In the genomic region with DNA sequence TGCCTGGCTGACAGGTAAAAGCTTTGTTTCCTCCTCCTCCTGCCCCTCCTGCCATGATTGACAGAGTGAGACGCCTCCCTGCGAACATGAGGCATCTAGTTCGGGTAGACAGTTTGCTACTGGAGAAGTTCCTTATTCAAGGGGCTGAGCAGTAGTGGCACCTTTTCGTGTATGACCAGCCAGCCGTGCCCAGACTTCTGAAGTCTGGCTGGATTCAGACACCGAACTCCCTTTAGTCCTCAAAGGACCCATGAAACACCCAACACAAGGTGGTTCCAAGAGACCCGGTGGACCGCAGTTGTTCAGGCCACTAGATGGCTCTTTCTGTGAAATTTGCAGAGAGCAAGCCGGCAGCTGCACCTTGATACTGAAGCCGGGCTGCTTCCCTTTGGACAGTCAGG, we compare ENCODE assay signal across 11 cellular contexts.
DNase-seq lines count a peak whose midpoint lies in the region; ATAC-seq and TF ChIP-seq lines count a peak whose summit lies in the region.
"Had no signal": no experiment of that assay in that cellular context is flagged by ENCODE, and none has a peak within 500 bp of the region (broad histone marks: within the 10 kb centered on the region; RNA-seq: fewer than 3 reads in every experiment).

No MANE protein-coding gene starts in this region.

- no peak overlapping the region for H3K4ac ChIP-seq in mesendoderm (ENCODE audit: low read depth, low read length)

- no CpG with 5 or more reads among the region's 10 CpGs for WGBS in mesendoderm (ENCODE audit: extremely low coverage, insufficient coverage, low lambda C conversion rate)

- peaks cover 1% of the 10 kb centered on the region for H3K79me1 ChIP-seq in mesendoderm (ENCODE audit: low read length)

- ATAC-seq in HG03442 (IDR thresholded peaks at IDR 0.05; ENCODE audit: unreplicated experiment) (no peak), HG03045 (IDR thresholded peaks at IDR 0.05; ENCODE audit: unreplicated experiment) (no peak)

- peak; percentile 37 for TF ChIP-seq CTCF in AG09319 (IDR thresholded peaks at IDR 0.05; ENCODE audit: low read depth, low read length)
- peak; percentile 27 for TF ChIP-seq CTCF in cardiac fibroblast (IDR thresholded peaks at IDR 0.05; ENCODE audit: low read depth, low read length)

- H3K9ac ChIP-seq in mesendoderm (ENCODE audit: low read length) = no peak overlapping the region

- H3K79me2 ChIP-seq in mesendoderm (ENCODE audit: control insufficient read depth, insufficient read depth, low read length) = no peaks in the 10 kb centered on the region

- H3K4me1 ChIP-seq in mesendoderm (ENCODE audit: control insufficient read depth, low read depth, low read length) = no peaks in the 10 kb centered on the region

- DNase-seq in AG09319 (ENCODE audit: extremely low read depth, low read depth) (no peak), H7 (peak; percentile 69), cardiac fibroblast (ENCODE audit: low read depth in 2 of 2) (peak; percentile 19 to 26), mesendoderm (peak; percentile 67), SKM-1 (lab: John Stamatoyannopoulos, UW; ENCODE audit: unreplicated experiment) (no peak)
- no peak for DNase-seq in activated CD8-positive, alpha-beta memory T cell treated with anti-CD3 and anti-CD28 coated beads for 24 hours
- DNase-seq: activated gamma-delta T cell, mammary epithelial cell, MG63 had no signal

- H2BK5ac ChIP-seq in mesendoderm (ENCODE audit: low read length) = no peak overlapping the region

- H2AK5ac ChIP-seq in mesendoderm (ENCODE audit: low read length) = no peak overlapping the region

- H3K56ac ChIP-seq in mesendoderm (ENCODE audit: low read length) = no peak overlapping the region

- no peak overlapping the region for H2BK15ac ChIP-seq in mesendoderm (replicated peaks; ENCODE audit: low read depth)

- no peak overlapping the region for H3K23ac ChIP-seq in mesendoderm (ENCODE audit: low read length)

- H3K4me2 ChIP-seq in mesendoderm (ENCODE audit: low read length) = no peak overlapping the region

- no peak overlapping the region for H3K18ac ChIP-seq in mesendoderm (ENCODE audit: low read length)

- H3K36me3 ChIP-seq in H7 (replicated peaks; ENCODE audit: control insufficient read depth, insufficient read depth, low read length) (no peaks in the 10 kb centered on the region), mesendoderm (ENCODE audit: control insufficient read depth, insufficient read depth, low read length) (no peaks in the 10 kb centered on the region)
- H3K36me3 ChIP-seq: MG63 had no signal

- no peak overlapping the region for H4K5ac ChIP-seq in mesendoderm (ENCODE audit: low read length)

- H2BK120ac ChIP-seq in mesendoderm (ENCODE audit: low read depth, low read length) = no peak overlapping the region

- no peak overlapping the region for H3K27ac ChIP-seq in mesendoderm (ENCODE audit: low read depth, low read length)

- H3K27me3 ChIP-seq in H7 (ENCODE audit: control insufficient read depth, insufficient read depth, low read length) (no peaks in the 10 kb centered on the region), mesendoderm (ENCODE audit: insufficient read depth, low read length, poor library complexity) (no peaks in the 10 kb centered on the region)
- H3K27me3 ChIP-seq: MG63 had no signal

- no peak overlapping the region for H3K4me3 ChIP-seq in H7 (ENCODE audit: insufficient read depth, low read depth, low read length)
- H3K4me3 ChIP-seq in cardiac fibroblast (replicated peaks in 1 of 2; ENCODE audit: low read depth in 2 of 2, low read length in 2 of 2) = no peak overlapping the region
- no peak overlapping the region for H3K4me3 ChIP-seq in mesendoderm (ENCODE audit: low read length)
- H3K4me3 ChIP-seq: MG63 had no signal

- H4K8ac ChIP-seq in mesendoderm (ENCODE audit: low read depth, low read length) = no peak overlapping the region

Comparison
In these comparisons a context has a peak if more than half of its experiments do, and no peak if none do; other contexts are left out.
1. DNase-seq: peak in H7 (single experiment), cardiac fibroblast (2 of 2) and mesendoderm (single experiment); none in AG09319 (single experiment), SKM-1 (single experiment) and activated CD8-positive, alpha-beta memory T cell treated with anti-CD3 and anti-CD28 coated beads for 24 hours (single experiment).